In genomic region chr21:43763901-43764523, GRCh38 we compare ENCODE assay signal across 1 cellular context.
A peak's percentile ranks its signal among the peaks of the same experiment; 100 is the strongest.
TF ChIP-seq lines count a peak whose summit lies in the region.

No MANE protein-coding gene starts in this region.

TF ChIP-seq in HepG2, 621 proteins besides CTCF, POLR2A, EP300 and RAD21:
- peak; percentile 51; the same call in 1 of the 2 replicates for TF ChIP-seq AKAP8 (CRISPR knock-in tag; IDR thresholded peaks at IDR 0.05)
- TF ChIP-seq AGO2 (optimal IDR thresholded peaks at IDR 0.05; ENCODE audit: low read depth, low read length), result peak; percentile 55
- TF ChIP-seq MED1 (CRISPR knock-in tag; IDR thresholded peaks at IDR 0.05), result no peak
- TF ChIP-seq ZUFSP (CRISPR knock-in tag; IDR thresholded peaks at IDR 0.05; ENCODE audit: borderline replicate concordance), result no peak
- TF ChIP-seq NCOA1 (CRISPR knock-in tag; IDR thresholded peaks at IDR 0.05), result no peak
- TF ChIP-seq ZNF121 (CRISPR knock-in tag; IDR thresholded peaks at IDR 0.05), result no peak
- no peak for TF ChIP-seq ZNF777 (CRISPR knock-in tag; IDR thresholded peaks at IDR 0.05)
- TF ChIP-seq ARID4A (CRISPR knock-in tag; IDR thresholded peaks at IDR 0.05; ENCODE audit: borderline replicate concordance), result no peak
- TF ChIP-seq ZNF552 (CRISPR knock-in tag; IDR thresholded peaks at IDR 0.05; ENCODE audit: borderline replicate concordance), result no peak
- TF ChIP-seq, protein P1, sequence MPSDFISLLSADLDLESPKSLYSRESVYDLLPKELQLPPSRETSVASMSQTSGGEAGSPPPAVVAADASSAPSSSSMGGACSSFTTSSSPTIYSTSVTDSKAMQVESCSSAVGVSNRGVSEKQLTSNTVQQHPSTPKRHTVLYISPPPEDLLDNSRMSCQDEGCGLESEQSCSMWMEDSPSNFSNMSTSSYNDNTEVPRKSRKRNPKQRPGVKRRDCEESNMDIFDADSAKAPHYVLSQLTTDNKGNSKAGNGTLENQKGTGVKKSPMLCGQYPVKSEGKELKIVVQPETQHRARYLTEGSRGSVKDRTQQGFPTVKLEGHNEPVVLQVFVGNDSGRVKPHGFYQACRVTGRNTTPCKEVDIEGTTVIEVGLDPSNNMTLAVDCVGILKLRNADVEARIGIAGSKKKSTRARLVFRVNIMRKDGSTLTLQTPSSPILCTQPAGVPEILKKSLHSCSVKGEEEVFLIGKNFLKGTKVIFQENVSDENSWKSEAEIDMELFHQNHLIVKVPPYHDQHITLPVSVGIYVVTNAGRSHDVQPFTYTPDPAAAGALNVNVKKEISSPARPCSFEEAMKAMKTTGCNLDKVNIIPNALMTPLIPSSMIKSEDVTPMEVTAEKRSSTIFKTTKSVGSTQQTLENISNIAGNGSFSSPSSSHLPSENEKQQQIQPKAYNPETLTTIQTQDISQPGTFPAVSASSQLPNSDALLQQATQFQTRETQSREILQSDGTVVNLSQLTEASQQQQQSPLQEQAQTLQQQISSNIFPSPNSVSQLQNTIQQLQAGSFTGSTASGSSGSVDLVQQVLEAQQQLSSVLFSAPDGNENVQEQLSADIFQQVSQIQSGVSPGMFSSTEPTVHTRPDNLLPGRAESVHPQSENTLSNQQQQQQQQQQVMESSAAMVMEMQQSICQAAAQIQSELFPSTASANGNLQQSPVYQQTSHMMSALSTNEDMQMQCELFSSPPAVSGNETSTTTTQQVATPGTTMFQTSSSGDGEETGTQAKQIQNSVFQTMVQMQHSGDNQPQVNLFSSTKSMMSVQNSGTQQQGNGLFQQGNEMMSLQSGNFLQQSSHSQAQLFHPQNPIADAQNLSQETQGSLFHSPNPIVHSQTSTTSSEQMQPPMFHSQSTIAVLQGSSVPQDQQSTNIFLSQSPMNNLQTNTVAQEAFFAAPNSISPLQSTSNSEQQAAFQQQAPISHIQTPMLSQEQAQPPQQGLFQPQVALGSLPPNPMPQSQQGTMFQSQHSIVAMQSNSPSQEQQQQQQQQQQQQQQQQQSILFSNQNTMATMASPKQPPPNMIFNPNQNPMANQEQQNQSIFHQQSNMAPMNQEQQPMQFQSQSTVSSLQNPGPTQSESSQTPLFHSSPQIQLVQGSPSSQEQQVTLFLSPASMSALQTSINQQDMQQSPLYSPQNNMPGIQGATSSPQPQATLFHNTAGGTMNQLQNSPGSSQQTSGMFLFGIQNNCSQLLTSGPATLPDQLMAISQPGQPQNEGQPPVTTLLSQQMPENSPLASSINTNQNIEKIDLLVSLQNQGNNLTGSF (CRISPR knock-in tag; IDR thresholded peaks at IDR 0.05), result no peak
- no peak for TF ChIP-seq ATF7 (IDR thresholded peaks at IDR 0.05)
- TF ChIP-seq ATF7 (CRISPR knock-in tag; IDR thresholded peaks at IDR 0.05), result no peak
- TF ChIP-seq, protein P2, sequence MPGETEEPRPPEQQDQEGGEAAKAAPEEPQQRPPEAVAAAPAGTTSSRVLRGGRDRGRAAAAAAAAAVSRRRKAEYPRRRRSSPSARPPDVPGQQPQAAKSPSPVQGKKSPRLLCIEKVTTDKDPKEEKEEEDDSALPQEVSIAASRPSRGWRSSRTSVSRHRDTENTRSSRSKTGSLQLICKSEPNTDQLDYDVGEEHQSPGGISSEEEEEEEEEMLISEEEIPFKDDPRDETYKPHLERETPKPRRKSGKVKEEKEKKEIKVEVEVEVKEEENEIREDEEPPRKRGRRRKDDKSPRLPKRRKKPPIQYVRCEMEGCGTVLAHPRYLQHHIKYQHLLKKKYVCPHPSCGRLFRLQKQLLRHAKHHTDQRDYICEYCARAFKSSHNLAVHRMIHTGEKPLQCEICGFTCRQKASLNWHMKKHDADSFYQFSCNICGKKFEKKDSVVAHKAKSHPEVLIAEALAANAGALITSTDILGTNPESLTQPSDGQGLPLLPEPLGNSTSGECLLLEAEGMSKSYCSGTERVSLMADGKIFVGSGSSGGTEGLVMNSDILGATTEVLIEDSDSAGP (CRISPR knock-in tag; IDR thresholded peaks at IDR 0.05; ENCODE audit: borderline replicate concordance), result no peak
- TF ChIP-seq KLF12 (CRISPR knock-in tag; IDR thresholded peaks at IDR 0.05; ENCODE audit: borderline replicate concordance), result no peak
- TF ChIP-seq JUN (CRISPR knock-in tag; IDR thresholded peaks at IDR 0.05), result no peak
- TF ChIP-seq, protein P3, sequence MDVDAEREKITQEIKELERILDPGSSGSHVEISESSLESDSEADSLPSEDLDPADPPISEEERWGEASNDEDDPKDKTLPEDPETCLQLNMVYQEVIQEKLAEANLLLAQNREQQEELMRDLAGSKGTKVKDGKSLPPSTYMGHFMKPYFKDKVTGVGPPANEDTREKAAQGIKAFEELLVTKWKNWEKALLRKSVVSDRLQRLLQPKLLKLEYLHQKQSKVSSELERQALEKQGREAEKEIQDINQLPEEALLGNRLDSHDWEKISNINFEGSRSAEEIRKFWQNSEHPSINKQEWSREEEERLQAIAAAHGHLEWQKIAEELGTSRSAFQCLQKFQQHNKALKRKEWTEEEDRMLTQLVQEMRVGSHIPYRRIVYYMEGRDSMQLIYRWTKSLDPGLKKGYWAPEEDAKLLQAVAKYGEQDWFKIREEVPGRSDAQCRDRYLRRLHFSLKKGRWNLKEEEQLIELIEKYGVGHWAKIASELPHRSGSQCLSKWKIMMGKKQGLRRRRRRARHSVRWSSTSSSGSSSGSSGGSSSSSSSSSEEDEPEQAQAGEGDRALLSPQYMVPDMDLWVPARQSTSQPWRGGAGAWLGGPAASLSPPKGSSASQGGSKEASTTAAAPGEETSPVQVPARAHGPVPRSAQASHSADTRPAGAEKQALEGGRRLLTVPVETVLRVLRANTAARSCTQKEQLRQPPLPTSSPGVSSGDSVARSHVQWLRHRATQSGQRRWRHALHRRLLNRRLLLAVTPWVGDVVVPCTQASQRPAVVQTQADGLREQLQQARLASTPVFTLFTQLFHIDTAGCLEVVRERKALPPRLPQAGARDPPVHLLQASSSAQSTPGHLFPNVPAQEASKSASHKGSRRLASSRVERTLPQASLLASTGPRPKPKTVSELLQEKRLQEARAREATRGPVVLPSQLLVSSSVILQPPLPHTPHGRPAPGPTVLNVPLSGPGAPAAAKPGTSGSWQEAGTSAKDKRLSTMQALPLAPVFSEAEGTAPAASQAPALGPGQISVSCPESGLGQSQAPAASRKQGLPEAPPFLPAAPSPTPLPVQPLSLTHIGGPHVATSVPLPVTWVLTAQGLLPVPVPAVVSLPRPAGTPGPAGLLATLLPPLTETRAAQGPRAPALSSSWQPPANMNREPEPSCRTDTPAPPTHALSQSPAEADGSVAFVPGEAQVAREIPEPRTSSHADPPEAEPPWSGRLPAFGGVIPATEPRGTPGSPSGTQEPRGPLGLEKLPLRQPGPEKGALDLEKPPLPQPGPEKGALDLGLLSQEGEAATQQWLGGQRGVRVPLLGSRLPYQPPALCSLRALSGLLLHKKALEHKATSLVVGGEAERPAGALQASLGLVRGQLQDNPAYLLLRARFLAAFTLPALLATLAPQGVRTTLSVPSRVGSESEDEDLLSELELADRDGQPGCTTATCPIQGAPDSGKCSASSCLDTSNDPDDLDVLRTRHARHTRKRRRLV (CRISPR knock-in tag; IDR thresholded peaks at IDR 0.05), result no peak
- TF ChIP-seq ZNF605 (CRISPR knock-in tag; IDR thresholded peaks at IDR 0.05), result no peak
- TF ChIP-seq ZNF546 (CRISPR knock-in tag; conservative IDR thresholded peaks at IDR 0.05), result no peak
- TF ChIP-seq TEF (CRISPR knock-in tag; IDR thresholded peaks at IDR 0.05), result no peak
